8 cellular contexts compared by ENCODE assay signal in genomic region chr20:17680128-17680835, GRCh38. TPM values are rescaled to one million over a fixed set of nuclear protein-coding genes. Genes with fewer than 3 reads are reported as not detected.
A peak's percentile ranks its signal among the peaks of the same experiment; 100 is the strongest.
DNase-seq lines count a peak whose midpoint lies in the region; ATAC-seq and TF ChIP-seq lines count a peak whose summit lies in the region.

No MANE protein-coding gene starts in this region.

- H2AFZ ChIP-seq in hepatocyte: no peak overlapping the region

- peaks cover 57% of the 10 kb centered on the region for H4K20me1 ChIP-seq in hepatocyte (ENCODE audit: insufficient read depth, poor library complexity, severe bottlenecking)

- H3K4me1 ChIP-seq in adipocyte (ENCODE audit: control insufficient read depth, insufficient read depth, low read length) (peaks cover 41% of the 10 kb centered on the region), hepatocyte (ENCODE audit: insufficient read depth) (peaks cover 57% of the 10 kb centered on the region), sigmoid colon (peaks cover 0 to 49% (median 30%) of the 10 kb centered on the region in 4 donors)

- H3K9me3 ChIP-seq in adipocyte (ENCODE audit: control insufficient read depth, low read length) (no peaks in the 10 kb centered on the region), hepatocyte (ENCODE audit: low read depth) (no peaks in the 10 kb centered on the region), sigmoid colon (no peaks in the 10 kb centered on the region)

- TF ChIP-seq CTCF in hepatocyte (IDR thresholded peaks at IDR 0.05; ENCODE audit: poor library complexity): no peak
- no peak for TF ChIP-seq CTCF in sigmoid colon (IDR thresholded peaks at IDR 0.05)

- peaks cover 59% of the 10 kb centered on the region for H3K79me2 ChIP-seq in hepatocyte

- H3K4me3 ChIP-seq in adipocyte (ENCODE audit: low read length) (peak overlapping the region; percentile 97), hepatocyte (peak overlapping the region; percentile 88), sigmoid colon (peak overlapping the region; percentile 80 to 88 (median 86))

- no peak for ATAC-seq in HG03571 (IDR thresholded peaks at IDR 0.05; ENCODE audit: unreplicated experiment)

- WGBS in hepatocyte (ENCODE audit: low lambda C conversion rate, missing lambda C conversion rate): 6% methylated on average over 23 of the region's 23 CpGs
- 9 to 32% methylated on average over 23 of the region's 23 CpGs for WGBS in sigmoid colon, 2 donors

- intact Hi-C loops in sigmoid colon (cut with DNase I): loop anchor here (2.0 to 10.0 kb wide), 3 partner anchors 127 to 325 kb away; no protein-coding TSS in a partner anchor

- H3K9ac ChIP-seq in adipocyte (ENCODE audit: low read length): peak overlapping the region; percentile 94

- DNase-seq in DMS153 treated with DMSO at 0.1 percent for 48 hours (lab: John Stamatoyannopoulos, UW; ENCODE audit: unreplicated experiment) (peak; percentile 10), DMS153 (lab: John Stamatoyannopoulos, UW) (no peak), Kasumi-1 (lab: John Stamatoyannopoulos, UW) (peak; percentile 9 to 22), adipocyte (ENCODE audit: low read depth) (peak; percentile 83), hepatocyte (ENCODE audit: low spot score) (peak; percentile 78), sigmoid colon (peak; percentile 84)
- DNase-seq in central memory CD4-positive, alpha-beta T cell: no peak

- no peak for TF ChIP-seq EP300 in sigmoid colon (IDR thresholded peaks at IDR 0.05)

- H3K9me2 ChIP-seq in hepatocyte (replicated peaks; ENCODE audit: insufficient read depth): no peaks in the 10 kb centered on the region

- H3K27me3 ChIP-seq in adipocyte (replicated peaks; ENCODE audit: control insufficient read depth, insufficient read depth, low read length) (peaks cover 11% of the 10 kb centered on the region), hepatocyte (no peaks in the 10 kb centered on the region), sigmoid colon (no peaks in the 10 kb centered on the region)

- peak overlapping the region; percentile 82 for H3K4me2 ChIP-seq in hepatocyte

- H3K36me3 ChIP-seq in adipocyte (ENCODE audit: control insufficient read depth, insufficient read depth, low read length, severe bottlenecking) (peaks cover 26% of the 10 kb centered on the region), hepatocyte (replicated peaks; ENCODE audit: insufficient read depth, low read depth) (no peaks in the 10 kb centered on the region), sigmoid colon (peaks cover 0 to 28% (median 0%) of the 10 kb centered on the region in 4 donors)

- TF ChIP-seq POLR2A in sigmoid colon (IDR thresholded peaks at IDR 0.05): no peak

- peak overlapping the region; percentile 99 for H3K27ac ChIP-seq in hepatocyte
- peak overlapping the region; percentile 93 to 98 (median 96) for H3K27ac ChIP-seq in sigmoid colon

RNA-seq across cellular contexts. Expression of gene RRBP1, which starts 1.8 kb away (rescaled TPM):
- 182 and 193 TPM in 2 replicates for total RNA-seq in hepatocyte
- 242 and 274 TPM in 2 replicates for polyA plus RNA-seq in hepatocyte
- 10 to 100 TPM; 30.1 to 69.2 (median 38.8) TPM for total RNA-seq in sigmoid colon
- polyA plus RNA-seq in sigmoid colon: 100 to 1,000 TPM in 1 of 3 donors, 10 to 100 TPM in 2; 24.6 to 245 (median 31.4) TPM

RNA-seq across cellular contexts. Expression of gene BANF2, which starts 19.5 kb away (rescaled TPM):
- not detected in 2 replicates for total RNA-seq in hepatocyte
- polyA plus RNA-seq in hepatocyte: not detected in 2 replicates
- not detected for total RNA-seq in sigmoid colon
- not detected for polyA plus RNA-seq in sigmoid colon

Comparison
In these comparisons a context has a peak if more than half of its experiments do, and no peak if none do; other contexts are left out.
1. DNase-seq: peak in DMS153 treated with DMSO at 0.1 percent for 48 hours (single experiment), Kasumi-1 (2 of 2), adipocyte (single experiment), hepatocyte (single experiment) and sigmoid colon (single experiment); none in DMS153 (single experiment) and central memory CD4-positive, alpha-beta T cell (single experiment).
2. Peak in every context shown above with its lines, with median percentiles within 50 percentile points of each other: H3K4me3 ChIP-seq.